In the genomic region with DNA sequence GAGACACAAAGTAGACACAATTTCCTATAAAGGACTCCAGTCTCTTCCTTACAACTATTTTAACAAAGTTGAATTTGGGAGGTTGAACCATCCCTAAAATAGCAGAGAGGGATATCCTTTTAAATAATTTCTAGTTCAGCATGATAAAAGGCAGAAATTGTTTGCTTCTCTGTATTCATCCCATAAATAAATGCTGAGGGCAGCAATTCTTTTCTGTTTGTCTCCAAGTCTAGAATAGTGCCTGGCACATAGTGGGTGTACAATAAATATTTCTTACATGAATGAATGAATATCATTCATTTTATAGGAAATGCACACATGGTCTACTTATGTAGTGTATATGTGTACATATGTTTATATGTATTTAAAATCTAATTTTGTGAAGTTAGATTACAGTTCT, we compare ENCODE assay signal across 27 cellular contexts. TPM values are rescaled to one million over a fixed set of nuclear protein-coding genes. Genes with fewer than 3 reads are reported as not detected.
"Had no signal": no experiment of that assay in that cellular context is flagged by ENCODE, and none has a peak within 500 bp of the region (broad histone marks: within the 10 kb centered on the region; RNA-seq: fewer than 3 reads in every experiment).

No MANE protein-coding gene starts in this region.

- H3K27ac Mint-ChIP-seq: activated CD4-positive, alpha-beta T cell treated with anti-CD3 and anti-CD28 coated beads for 36 hours; activated CD8-positive, alpha-beta memory T cell treated with anti-CD3 and anti-CD28 coated beads, Interleukin-2, amount 10 ng/mL, durations not matched to agents 7 days and 5 days; activated CD8-positive, alpha-beta T cell treated with anti-CD3 and anti-CD28 coated beads, Interleukin-2, amount 10 ng/mL, durations not matched to agents 7 days and 5 days; activated naive CD4-positive, alpha-beta T cell treated with anti-CD3 and anti-CD28 coated beads, Interleukin-2, amount 50 U/mL, for 24 hours; activated T-helper 2 cell treated with anti-CD3 and anti-CD28 coated beads, Interferon-gamma antibody, Interleukin-2, Interleukin-4, amounts not matched to agents 10 μg/mL and 5 μg/mL and 100 μg/mL, durations not matched to agents 14 hours and 24 hours and 36 hours; immature natural killer cell; naive B cell; nephron progenitor cell had no signal

- FAIRE-seq: colon had no signal

- H3K79me2 ChIP-seq: parathyroid adenoma had no signal

- H3K27me3 ChIP-seq: body of pancreas, upper lobe of left lung, vagina had no signal

- H3K36me3 ChIP-seq: neutrophil, vagina had no signal

- H3K9ac ChIP-seq: parathyroid adenoma had no signal

- H3K9me3 Mint-ChIP-seq: activated naive CD4-positive, alpha-beta T cell treated with anti-CD3 and anti-CD28 coated beads, Interleukin-2, amount 50 U/mL, for 24 hours; activated T-helper 2 cell treated with anti-CD3 and anti-CD28 coated beads, Interferon-gamma antibody, Interleukin-2, Interleukin-4, amounts not matched to agents 10 μg/mL and 5 μg/mL and 100 μg/mL, durations not matched to agents 14 hours and 24 hours and 36 hours; immature natural killer cell; nephron progenitor cell had no signal

- H2AFZ ChIP-seq: parathyroid adenoma had no signal

- H3K27ac ChIP-seq: neutrophil, parathyroid adenoma, psoas muscle, vagina had no signal

- DNase-seq: activated CD4-positive, alpha-beta T cell treated with anti-CD3 and anti-CD28 coated beads for 36 hours; activated CD4-positive, CD25-positive, alpha-beta regulatory T cell; activated CD8-positive, alpha-beta memory T cell treated with anti-CD3 and anti-CD28 coated beads, Interleukin-2, amount 10 ng/mL, durations not matched to agents 7 days and 5 days; activated CD8-positive, alpha-beta T cell treated with anti-CD3 and anti-CD28 coated beads, Interleukin-2, amount 10 ng/mL, durations not matched to agents 7 days and 5 days; activated T-cell treated with anti-CD3 and anti-CD28 coated beads, Interleukin-2, amount 50 U/mL, for 48 hours; anterior cingulate cortex; body of pancreas; dermis blood vessel endothelial cell; effector CD4-positive, alpha-beta T cell; hypothalamus; immature natural killer cell; left ventricle myocardium superior; mammary epithelial cell; naive B cell; nephron progenitor cell; psoas muscle; stimulated activated CD4-positive, alpha-beta T cell treated with anti-CD3 and anti-CD28 coated beads, Interleukin-2, amount 100 ng/mL, for 48 hours; stimulated activated naive CD4-positive, alpha-beta T cell treated with Interleukin-2 at 50 U/mL for 16 hours; upper lobe of left lung had no signal

- H3K36me3 Mint-ChIP-seq: activated CD8-positive, alpha-beta memory T cell treated with anti-CD3 and anti-CD28 coated beads, Interleukin-2, amount 10 ng/mL, durations not matched to agents 7 days and 5 days; activated naive CD4-positive, alpha-beta T cell treated with anti-CD3 and anti-CD28 coated beads, Interleukin-2, amount 50 U/mL, for 24 hours; immature natural killer cell; naive B cell had no signal

- H3K9me3 ChIP-seq: body of pancreas, heart left ventricle, neutrophil, psoas muscle, thoracic aorta, upper lobe of left lung, vagina had no signal

- H3K4me3 Mint-ChIP-seq: activated CD4-positive, alpha-beta T cell treated with anti-CD3 and anti-CD28 coated beads for 36 hours; activated CD8-positive, alpha-beta memory T cell treated with anti-CD3 and anti-CD28 coated beads, Interleukin-2, amount 10 ng/mL, durations not matched to agents 7 days and 5 days; activated CD8-positive, alpha-beta T cell treated with anti-CD3 and anti-CD28 coated beads, Interleukin-2, amount 10 ng/mL, durations not matched to agents 7 days and 5 days; activated naive CD4-positive, alpha-beta T cell treated with anti-CD3 and anti-CD28 coated beads, Interleukin-2, amount 50 U/mL, for 24 hours; immature natural killer cell; naive B cell; nephron progenitor cell had no signal

- ATAC-seq: activated CD4-positive, alpha-beta T cell treated with anti-CD3 and anti-CD28 coated beads for 36 hours; activated CD8-positive, alpha-beta memory T cell treated with anti-CD3 and anti-CD28 coated beads, Interleukin-2, amount 10 ng/mL, durations not matched to agents 7 days and 5 days; activated CD8-positive, alpha-beta T cell treated with anti-CD3 and anti-CD28 coated beads, Interleukin-2, amount 10 ng/mL, durations not matched to agents 7 days and 5 days had no signal

- H3K4me3 ChIP-seq: body of pancreas, heart left ventricle, psoas muscle, thoracic aorta, upper lobe of left lung, vagina had no signal

- H3K4me1 Mint-ChIP-seq: activated naive CD4-positive, alpha-beta T cell treated with anti-CD3 and anti-CD28 coated beads, Interleukin-2, amount 50 U/mL, for 24 hours; immature natural killer cell; naive B cell had no signal

- H3K4me1 ChIP-seq: parathyroid adenoma, psoas muscle had no signal

RNA-seq across cellular contexts. Expression of a gene that starts 12.3 kb away (rescaled TPM):
- total RNA-seq: activated CD8-positive, alpha-beta memory T cell treated with anti-CD3 and anti-CD28 coated beads, Interleukin-2, amount 10 ng/mL, durations not matched to agents 7 days and 5 days; activated CD8-positive, alpha-beta T cell treated with anti-CD3 and anti-CD28 coated beads, Interleukin-2, amount 10 ng/mL, durations not matched to agents 7 days and 5 days; activated T-helper 2 cell treated with anti-CD3 and anti-CD28 coated beads, Interferon-gamma antibody, Interleukin-2, Interleukin-4, amounts not matched to agents 10 μg/mL and 5 μg/mL and 100 μg/mL, durations not matched to agents 14 hours and 24 hours and 36 hours had no signal
- polyA plus RNA-seq: immature natural killer cell had no signal

RNA-seq across cellular contexts. Expression of a gene that starts 12.5 kb away (rescaled TPM):
- total RNA-seq: activated CD4-positive, alpha-beta T cell treated with anti-CD3 and anti-CD28 coated beads for 36 hours; activated CD8-positive, alpha-beta memory T cell treated with anti-CD3 and anti-CD28 coated beads, Interleukin-2, amount 10 ng/mL, durations not matched to agents 7 days and 5 days; activated CD8-positive, alpha-beta T cell treated with anti-CD3 and anti-CD28 coated beads, Interleukin-2, amount 10 ng/mL, durations not matched to agents 7 days and 5 days; activated T-helper 2 cell treated with anti-CD3 and anti-CD28 coated beads, Interferon-gamma antibody, Interleukin-2, Interleukin-4, amounts not matched to agents 10 μg/mL and 5 μg/mL and 100 μg/mL, durations not matched to agents 14 hours and 24 hours and 36 hours had no signal
- polyA plus RNA-seq: immature natural killer cell had no signal
